9 cellular contexts compared by ENCODE assay signal in the genomic region with DNA sequence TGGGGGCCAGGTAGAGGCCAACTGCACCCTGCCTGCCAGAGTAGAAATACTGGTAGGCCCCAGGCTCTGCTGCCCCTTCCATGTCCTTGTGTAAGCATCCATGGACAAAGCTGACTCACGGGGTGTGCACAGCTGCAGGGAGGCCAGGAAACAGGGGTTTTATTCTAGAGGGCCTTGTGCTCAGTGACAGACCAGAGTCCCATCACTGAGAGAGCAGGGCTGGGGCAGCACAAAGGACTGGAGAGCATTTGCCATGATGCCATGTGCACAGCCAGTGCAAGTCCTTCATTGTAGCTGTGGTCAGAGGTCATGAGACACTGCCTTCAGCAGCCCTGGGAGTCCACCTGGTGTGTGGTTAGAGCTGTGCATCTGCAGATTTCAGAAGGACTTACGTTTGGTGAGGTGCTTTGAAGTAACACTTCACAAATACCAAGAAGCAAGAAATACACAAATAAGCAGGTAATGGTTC. TPM values are rescaled to one million over a fixed set of nuclear protein-coding genes. Genes with fewer than 3 reads are reported as not detected.
DNase-seq lines count a peak whose midpoint lies in the region; FAIRE-seq and TF ChIP-seq lines count a peak whose summit lies in the region.
"Had no signal": no experiment of that assay in that cellular context is flagged by ENCODE, and none has a peak within 500 bp of the region (broad histone marks: within the 10 kb centered on the region; RNA-seq: fewer than 3 reads in every experiment).

No MANE protein-coding gene starts in this region.

- no peak overlapping the region for H2BK5ac ChIP-seq in trophoblast cell (ENCODE audit: low read depth, low read length, poor library complexity)

- peak overlapping the region; percentile 69 for H3K27ac ChIP-seq in RWPE1
- H3K27ac ChIP-seq in trophoblast cell (ENCODE audit: low read depth, low read length) = no peak overlapping the region

- H3K36me3 ChIP-seq in trophoblast cell (ENCODE audit: control insufficient read depth in 1 of 2, insufficient read depth in 2 of 2, low read length in 2 of 2) = peaks cover 26 to 45% of the 10 kb centered on the region in 2 experiments

- H3K4me1 Mint-ChIP-seq in activated CD4-positive, alpha-beta T cell treated with anti-CD3 and anti-CD28 coated beads, Interleukin-2, amount 10 ng/mL, durations not matched to agents 7 days and 5 days = peaks cover 65% of the 10 kb centered on the region

- no peak for TF ChIP-seq POLR2A in GM12891 (IDR thresholded peaks at IDR 0.05; ENCODE audit: low read depth, low read length)

- H3K27ac Mint-ChIP-seq in activated CD4-positive, alpha-beta T cell treated with anti-CD3 and anti-CD28 coated beads, Interleukin-2, amount 10 ng/mL, durations not matched to agents 7 days and 5 days = no peak overlapping the region

- no peak overlapping the region for H3K18ac ChIP-seq in trophoblast cell (ENCODE audit: low read length)

- no peak overlapping the region for H4K8ac ChIP-seq in trophoblast cell (ENCODE audit: low read depth, low read length)

- H2BK120ac ChIP-seq in trophoblast cell (ENCODE audit: insufficient read depth, low read length, poor library complexity) = no peak overlapping the region

- no peak overlapping the region for H3K4me3 Mint-ChIP-seq in activated CD4-positive, alpha-beta T cell treated with anti-CD3 and anti-CD28 coated beads, Interleukin-2, amount 10 ng/mL, durations not matched to agents 7 days and 5 days

- H3K4me3 ChIP-seq in fibroblast of mammary gland (ENCODE audit: control insufficient read depth, low read depth, low read length) (no peak overlapping the region), trophoblast cell (ENCODE audit: low read depth, low read length) (no peak overlapping the region)

- TF ChIP-seq CTCF in RWPE1 (conservative IDR thresholded peaks at IDR 0.05; ENCODE audit: low read depth) (no peak), fibroblast of mammary gland (conservative IDR thresholded peaks at IDR 0.05; ENCODE audit: control insufficient read depth, insufficient read depth, low read depth, low read length) (no peak), GM13977 (IDR thresholded peaks at IDR 0.05; ENCODE audit: extremely low read depth, insufficient read depth, missing control alignments) (no peak)

- POLR2A ChIA-PET in RWPE1 (lab: Yijun Ruan, JAX; ENCODE audit: low non-redundant PET) = no interaction called here
- POLR2A ChIA-PET in activated CD4-positive, alpha-beta T cell treated with anti-CD3 and anti-CD28 coated beads, Interleukin-2, amount 10 ng/mL, durations not matched to agents 7 days and 5 days (lab: Charles Lee) = no interaction called here

- H3K9me3 Mint-ChIP-seq in activated CD4-positive, alpha-beta T cell treated with anti-CD3 and anti-CD28 coated beads, Interleukin-2, amount 10 ng/mL, durations not matched to agents 7 days and 5 days = peaks cover 16% of the 10 kb centered on the region

- no peaks in the 10 kb centered on the region for H3K27me3 Mint-ChIP-seq in activated CD4-positive, alpha-beta T cell treated with anti-CD3 and anti-CD28 coated beads, Interleukin-2, amount 10 ng/mL, durations not matched to agents 7 days and 5 days

- H4K91ac ChIP-seq in trophoblast cell (ENCODE audit: low read depth, low read length) = no peak overlapping the region

- no peak overlapping the region for H2AK5ac ChIP-seq in trophoblast cell (ENCODE audit: low read length)

- H3K27me3 ChIP-seq in trophoblast cell (ENCODE audit: insufficient read depth, low read length) = no peaks in the 10 kb centered on the region
- H3K27me3 ChIP-seq: esophagus squamous epithelium had no signal

- in situ Hi-C loops in GM13977 (cut with MboI; ENCODE audit: low pct_unique_long_range_greater_than_20kb, low sequenced_read_pairs, unreplicated experiment) = no loop called here

- H2BK12ac ChIP-seq in trophoblast cell (ENCODE audit: low read length) = no peak overlapping the region

- peaks cover 7% of the 10 kb centered on the region for H3K9me3 ChIP-seq in trophoblast cell (ENCODE audit: insufficient read depth, low read depth, low read length)

- peaks cover 80% of the 10 kb centered on the region for H3K36me3 Mint-ChIP-seq in activated CD4-positive, alpha-beta T cell treated with anti-CD3 and anti-CD28 coated beads, Interleukin-2, amount 10 ng/mL, durations not matched to agents 7 days and 5 days (ENCODE audit: low read depth)

- no peak overlapping the region for H3K14ac ChIP-seq in trophoblast cell (ENCODE audit: low read length)

- H3K79me2 ChIP-seq in trophoblast cell (ENCODE audit: control insufficient read depth, insufficient read depth, low read length, poor library complexity) = peaks cover 78% of the 10 kb centered on the region

- peaks cover 35 to 44% of the 10 kb centered on the region in 2 experiments for H3K4me1 ChIP-seq in trophoblast cell (ENCODE audit: control insufficient read depth in 1 of 2, insufficient read depth in 2 of 2, low read length in 2 of 2)

- WGBS in trophoblast cell (ENCODE audit: extremely low coverage, insufficient coverage, insufficient read length) = no CpG with 5 or more reads among the region's 2 CpGs

- no peak overlapping the region for H3K9ac ChIP-seq in trophoblast cell (ENCODE audit: low read length)

- H3K23ac ChIP-seq in trophoblast cell (ENCODE audit: low read length) = no peak overlapping the region

- DNase-seq in GM12891 (ENCODE audit: insufficient read length, low spot score) = no peak
- DNase-seq in RWPE1 (ENCODE audit: low spot score) = no peak
- DNase-seq in fibroblast of mammary gland (ENCODE audit: low read depth) = peak; percentile 48
- no peak for DNase-seq in trophoblast cell
- DNase-seq in NCI-H748 (lab: John Stamatoyannopoulos, UW; ENCODE audit: unreplicated experiment) = no peak
- DNase-seq in activated CD4-positive, alpha-beta T cell treated with anti-CD3 and anti-CD28 coated beads, Interleukin-2, amount 10 ng/mL, durations not matched to agents 7 days and 5 days = no peak
- DNase-seq in GM13977 (ENCODE audit: low spot score) = no peak
- DNase-seq in activated CD8-positive, alpha-beta memory T cell treated with anti-CD3 and anti-CD28 coated beads, Interleukin-2, amount 50 U/mL, for 4 hours = no peak
- DNase-seq: esophagus squamous epithelium had no signal

- no peak overlapping the region for H4K12ac ChIP-seq in trophoblast cell (ENCODE audit: low read depth, low read length)

- H2AFZ ChIP-seq in trophoblast cell (ENCODE audit: insufficient read depth, low read length, poor library complexity) = no peak overlapping the region

- peak overlapping the region; percentile 83 for H3K4ac ChIP-seq in trophoblast cell (ENCODE audit: low read depth, low read length)

- no peak overlapping the region for H3K4me2 ChIP-seq in trophoblast cell (ENCODE audit: low read length)

- H3K79me1 ChIP-seq in trophoblast cell (ENCODE audit: low read length) = no peaks in the 10 kb centered on the region

- CTCF ChIA-PET in RWPE1 (lab: Yijun Ruan, JAX) = interaction anchor here (0.5 kb wide), 1 partner anchor 70 kb away, joined by 3 read pairs; no protein-coding TSS in a partner anchor
- CTCF ChIA-PET in activated CD4-positive, alpha-beta T cell treated with anti-CD3 and anti-CD28 coated beads, Interleukin-2, amount 10 ng/mL, durations not matched to agents 7 days and 5 days (lab: Charles Lee) = interaction anchor here (1.4 to 1.6 kb wide), 3 partner anchors 10 to 50 kb away, joined by 3 to 8 read pairs (median 4); a partner anchor contains a TSS

- FAIRE-seq in GM12891 (lab: Jason Lieb, UNC) = no peak

TF ChIP-seq in GM12891, 5 proteins besides CTCF, POLR2A, EP300 and RAD21:
- TF ChIP-seq POLR2AphosphoS5 (IDR thresholded peaks at IDR 0.05; ENCODE audit: low read depth, low read length) = no peak; the same call in 1 of the 2 replicates
- TF ChIP-seq PAX5 (IDR thresholded peaks at IDR 0.05; ENCODE audit: insufficient read depth, low read length, severe bottlenecking) = no peak
- no peak for TF ChIP-seq TAF1 (IDR thresholded peaks at IDR 0.05; ENCODE audit: low read depth, low read length)
- no peak for TF ChIP-seq SPI1 (IDR thresholded peaks at IDR 0.05; ENCODE audit: low read depth, low read length)
- 0 out of 2 replicates have a peak, but pooled peaks have one; percentile 13 for TF ChIP-seq POU2F2 (IDR thresholded peaks at IDR 0.05; ENCODE audit: low read depth, low read length)

RNA-seq across cellular contexts. Expression of a gene that starts 8.1 kb away (rescaled TPM):
- polyA plus RNA-seq in GM12891 (2012; ENCODE audit: low read depth, missing spikeins) = 202 TPM
- polyA plus RNA-seq in trophoblast cell (2013) = 489 and 490 TPM in 2 replicates
- 100 to 1,000 TPM; 267 to 285 TPM for total RNA-seq in activated CD4-positive, alpha-beta T cell treated with anti-CD3 and anti-CD28 coated beads, Interleukin-2, amount 10 ng/mL, durations not matched to agents 7 days and 5 days

RNA-seq across cellular contexts. Expression of a gene that starts 12.5 kb away (rescaled TPM):
- polyA plus RNA-seq in GM12891 (2012; ENCODE audit: low read depth, missing spikeins) = 12.0 TPM
- polyA plus RNA-seq in trophoblast cell (2013) = 17.6 and 18.1 TPM in 2 replicates
- 10 to 100 TPM; 14.4 to 24.4 TPM for total RNA-seq in activated CD4-positive, alpha-beta T cell treated with anti-CD3 and anti-CD28 coated beads, Interleukin-2, amount 10 ng/mL, durations not matched to agents 7 days and 5 days

RNA-seq across cellular contexts. Expression of a gene that starts 18.5 kb away (rescaled TPM):
- polyA plus RNA-seq in GM12891 (2012; ENCODE audit: low read depth, missing spikeins) = 46.6 TPM
- 87.0 and 91.4 TPM in 2 replicates for polyA plus RNA-seq in trophoblast cell (2013)
- total RNA-seq in activated CD4-positive, alpha-beta T cell treated with anti-CD3 and anti-CD28 coated beads, Interleukin-2, amount 10 ng/mL, durations not matched to agents 7 days and 5 days = 10 to 100 TPM; 38.6 to 44.1 TPM

RNA-seq across cellular contexts. Expression of a gene that starts 49.4 kb away (rescaled TPM):
- 202 TPM for polyA plus RNA-seq in GM12891 (2012; ENCODE audit: low read depth, missing spikeins)
- polyA plus RNA-seq in trophoblast cell (2013) = 235 and 242 TPM in 2 replicates
- total RNA-seq in activated CD4-positive, alpha-beta T cell treated with anti-CD3 and anti-CD28 coated beads, Interleukin-2, amount 10 ng/mL, durations not matched to agents 7 days and 5 days = 100 to 1,000 TPM; 207 to 260 TPM

RNA-seq across cellular contexts. Expression of a gene that starts 59.1 kb away (rescaled TPM):
- polyA plus RNA-seq in GM12891 (2012; ENCODE audit: low read depth, missing spikeins) = 0.15 TPM
- 0.38 and 0.51 TPM in 2 replicates for polyA plus RNA-seq in trophoblast cell (2013)
- total RNA-seq in activated CD4-positive, alpha-beta T cell treated with anti-CD3 and anti-CD28 coated beads, Interleukin-2, amount 10 ng/mL, durations not matched to agents 7 days and 5 days = under 1 TPM; 0.40 to 0.62 TPM
